Comparison of ENCODE assay signal across 11 cellular contexts in genomic region chr6:34383171-34383631, GRCh38. TPM values are rescaled to one million over a fixed set of nuclear protein-coding genes. Genes with fewer than 3 reads are reported as not detected.
DNase-seq lines count a peak whose midpoint lies in the region; ATAC-seq and TF ChIP-seq lines count a peak whose summit lies in the region.
"Had no signal": no experiment of that assay in that cellular context is flagged by ENCODE, and none has a peak within 500 bp of the region (broad histone marks: within the 10 kb centered on the region; RNA-seq: fewer than 3 reads in every experiment).

No MANE protein-coding gene starts in this region.

- no peak for TF ChIP-seq POLR2A in thyroid gland (IDR thresholded peaks at IDR 0.05)

- H3K4me1 ChIP-seq in Loucy (ENCODE audit: insufficient read depth, low read length, poor library complexity, severe bottlenecking) = peaks cover 32% of the 10 kb centered on the region
- H3K4me1 ChIP-seq in thyroid gland = peaks cover 40 to 64% of the 10 kb centered on the region in 2 donors

- H3K9ac ChIP-seq in Loucy (ENCODE audit: low read depth, low read length, poor library complexity, severe bottlenecking) = no peak overlapping the region

- peaks cover 36% of the 10 kb centered on the region for H4K20me1 ChIP-seq in Loucy (ENCODE audit: insufficient read depth, low read length, poor library complexity, severe bottlenecking)

- no peaks in the 10 kb centered on the region for H3K9me3 Mint-ChIP-seq in memory B cell
- H3K9me3 Mint-ChIP-seq: activated CD4-positive, alpha-beta T cell treated with anti-CD3 and anti-CD28 coated beads, Interleukin-2, amount 10 ng/mL, durations not matched to agents 7 days and 5 days; stimulated activated naive CD8-positive, alpha-beta T cell treated with anti-CD3 and anti-CD28 coated beads, Interleukin-15, Interleukin-2, amounts not matched to agents 100 ng/mL and 50 ng/mL, for 24 hours had no signal

- intact Hi-C loops in thyroid gland (cut with DNase I) = no loop called here

- no peaks in the 10 kb centered on the region for H3F3A ChIP-seq in Loucy (ENCODE audit: low read depth)

- H3K9me2 ChIP-seq in Loucy (replicated peaks; ENCODE audit: low read depth, low read length) = no peaks in the 10 kb centered on the region

- H3K27me3 ChIP-seq in Loucy (ENCODE audit: insufficient read depth, low read length, poor library complexity, severe bottlenecking) = no peaks in the 10 kb centered on the region
- H3K27me3 ChIP-seq in brain microvascular endothelial cell (replicated peaks) = no peaks in the 10 kb centered on the region
- no peaks in the 10 kb centered on the region for H3K27me3 ChIP-seq in thyroid gland

- H3K79me2 ChIP-seq in Loucy (ENCODE audit: insufficient read depth, low read length) = peaks cover 95% of the 10 kb centered on the region

- no peak for TF ChIP-seq CTCF in Loucy (conservative IDR thresholded peaks at IDR 0.05; ENCODE audit: low read length)
- no peak for TF ChIP-seq CTCF in brain microvascular endothelial cell (IDR thresholded peaks at IDR 0.05; ENCODE audit: low read depth, low read length, missing control alignments)
- no peak for TF ChIP-seq CTCF in thyroid gland (IDR thresholded peaks at IDR 0.05)

- peak overlapping the region; percentile 24 for H3K27ac Mint-ChIP-seq in memory B cell
- H3K27ac Mint-ChIP-seq: activated CD4-positive, alpha-beta T cell treated with anti-CD3 and anti-CD28 coated beads, Interleukin-2, amount 10 ng/mL, durations not matched to agents 7 days and 5 days; stimulated activated naive CD8-positive, alpha-beta T cell treated with anti-CD3 and anti-CD28 coated beads, Interleukin-15, Interleukin-2, amounts not matched to agents 100 ng/mL and 50 ng/mL, for 24 hours had no signal

- no peaks in the 10 kb centered on the region for H3K27me3 Mint-ChIP-seq in memory B cell
- H3K27me3 Mint-ChIP-seq: activated CD4-positive, alpha-beta T cell treated with anti-CD3 and anti-CD28 coated beads, Interleukin-2, amount 10 ng/mL, durations not matched to agents 7 days and 5 days; stimulated activated naive CD8-positive, alpha-beta T cell treated with anti-CD3 and anti-CD28 coated beads, Interleukin-15, Interleukin-2, amounts not matched to agents 100 ng/mL and 50 ng/mL, for 24 hours had no signal

- H3K27ac ChIP-seq in brain microvascular endothelial cell (peak overlapping the region; percentile 31), thyroid gland (peak overlapping the region; percentile 71 to 97 (median 85))

- H3K4me3 ChIP-seq in Loucy (ENCODE audit: low read length, poor library complexity, severe bottlenecking) = no peak overlapping the region
- H3K4me3 ChIP-seq in brain microvascular endothelial cell (ENCODE audit: low read depth, low read length) = no peak overlapping the region
- no peak overlapping the region for H3K4me3 ChIP-seq in thyroid gland (replicated peaks in 1 of 3)

- H2AFZ ChIP-seq in Loucy (ENCODE audit: low read length) = no peak overlapping the region

- H3K4me3 Mint-ChIP-seq in memory B cell = no peak overlapping the region
- H3K4me3 Mint-ChIP-seq: activated CD4-positive, alpha-beta T cell treated with anti-CD3 and anti-CD28 coated beads, Interleukin-2, amount 10 ng/mL, durations not matched to agents 7 days and 5 days; stimulated activated naive CD8-positive, alpha-beta T cell treated with anti-CD3 and anti-CD28 coated beads, Interleukin-15, Interleukin-2, amounts not matched to agents 100 ng/mL and 50 ng/mL, for 24 hours had no signal

- H3K36me3 ChIP-seq in Loucy (ENCODE audit: insufficient read depth, low read length) (no peaks in the 10 kb centered on the region), brain microvascular endothelial cell (replicated peaks) (no peaks in the 10 kb centered on the region), thyroid gland (no peaks in the 10 kb centered on the region)

- H3K9me3 ChIP-seq in Loucy (ENCODE audit: insufficient read depth, low read depth, low read length) = no peaks in the 10 kb centered on the region
- H3K9me3 ChIP-seq in thyroid gland = no peaks in the 10 kb centered on the region

- no peak for ATAC-seq in memory B cell (ENCODE audit: low read depth)
- ATAC-seq in HG03108 (IDR thresholded peaks at IDR 0.05; ENCODE audit: unreplicated experiment) = no peak
- ATAC-seq: esophagus mucosa had no signal

- WGBS in thyroid gland, 2 donors = 54 to 63% methylated on average over 3 of the region's 3 CpGs

- peak overlapping the region; percentile 14 for H3K4me2 ChIP-seq in Loucy (ENCODE audit: low read depth, low read length, poor library complexity, severe bottlenecking)

- DNase-seq in brain microvascular endothelial cell (peak; percentile 63), memory B cell (ENCODE audit: low spot score in 2 of 2) (no peak), thyroid gland (no peak), NCI-H2107 treated with DMSO at 0.1 percent for 48 hours (lab: John Stamatoyannopoulos, UW; ENCODE audit: unreplicated experiment) (no peak)
- no peak for DNase-seq in activated naive CD4-positive, alpha-beta T cell (lab: John Stamatoyannopoulos, UW)
- DNase-seq: activated CD4-positive, alpha-beta T cell treated with anti-CD3 and anti-CD28 coated beads, Interleukin-2, amount 10 ng/mL, durations not matched to agents 7 days and 5 days; SHP77 treated with DMSO at 0.1 percent for 48 hours had no signal

- in situ Hi-C loops in brain microvascular endothelial cell (cut with HindIII; ENCODE audit: low pct_ligation_motif_present, low sequenced_read_pairs) = no loop called here

- peaks cover 5% of the 10 kb centered on the region for H3K36me3 Mint-ChIP-seq in memory B cell

- H3K4me1 Mint-ChIP-seq in memory B cell = peaks cover 19% of the 10 kb centered on the region

RNA-seq across cellular contexts. Expression of gene NUDT3, which starts 9.3 kb away (rescaled TPM):
- 10 to 100 TPM; 68.1 to 98.9 (median 75.5) TPM for total RNA-seq in thyroid gland

RNA-seq across cellular contexts. Expression of gene RPS10, which starts 42.7 kb away (rescaled TPM):
- 1,000 to 10,000 TPM; 1,548 to 3,114 (median 2,536) TPM for total RNA-seq in thyroid gland
